ENCODE assay signal across 13 cellular contexts in genomic region chr18:45050712-45051639, GRCh38.
A peak's percentile ranks its signal among the peaks of the same experiment; 100 is the strongest.
DNase-seq lines count a peak whose midpoint lies in the region; TF ChIP-seq lines count a peak whose summit lies in the region.
"Had no signal": no experiment of that assay in that cellular context is flagged by ENCODE, and none has a peak within 500 bp of the region (broad histone marks: within the 10 kb centered on the region; RNA-seq: fewer than 3 reads in every experiment).

No MANE protein-coding gene starts in this region.

- H3K4me1 ChIP-seq in mucosa of rectum (ENCODE audit: control insufficient read depth in 2 of 2, insufficient read depth in 2 of 2, low read length in 2 of 2): peaks cover 2 to 3% of the 10 kb centered on the region in 2 donors
- no peaks in the 10 kb centered on the region for H3K4me1 ChIP-seq in OCI-LY7 (ENCODE audit: insufficient read depth, low read length, poor library complexity, severe bottlenecking)
- H3K4me1 ChIP-seq: right atrium auricular region had no signal

- intact Hi-C loops in OCI-LY7 (cut with micrococcal nuclease; ENCODE audit: unreplicated experiment): no loop called here

- H3K4me3 ChIP-seq in AG04450 (ENCODE audit: low read depth, low read length): no peak overlapping the region
- no peak overlapping the region for H3K4me3 ChIP-seq in mucosa of rectum (ENCODE audit: low read length in 2 of 2)
- no peak overlapping the region for H3K4me3 ChIP-seq in OCI-LY7 (ENCODE audit: low read depth, low read length, poor library complexity, severe bottlenecking)
- H3K4me3 ChIP-seq: right atrium auricular region had no signal

- no peak for TF ChIP-seq CTCF in AG04450 (IDR thresholded peaks at IDR 0.05; ENCODE audit: low read depth, low read length)
- TF ChIP-seq CTCF in chondrocyte (IDR thresholded peaks at IDR 0.05): no peak
- no peak for TF ChIP-seq CTCF in OCI-LY7 (conservative IDR thresholded peaks at IDR 0.05; ENCODE audit: low read length)

- H3K9me3 Mint-ChIP-seq in chondrocyte (ENCODE audit: low read depth): no peaks in the 10 kb centered on the region
- H3K9me3 Mint-ChIP-seq: central memory CD8-positive, alpha-beta T cell had no signal

- no peak overlapping the region for H3K4me2 ChIP-seq in OCI-LY7 (ENCODE audit: low read length)

- H3K27me3 Mint-ChIP-seq in chondrocyte (ENCODE audit: low read depth): no peaks in the 10 kb centered on the region
- H3K27me3 Mint-ChIP-seq: B cell; central memory CD8-positive, alpha-beta T cell had no signal

- DNase-seq in AG04450 (ENCODE audit: low read depth, low spot score) (peak; percentile 80), M059J (ENCODE audit: low read depth) (peak; percentile 89), chondrocyte (ENCODE audit: low spot score) (no peak), GOT3 (lab: John Stamatoyannopoulos, UW) (no peak), nucleus accumbens (lab: John Stamatoyannopoulos, UW) (no peak), OCI-LY7 (ENCODE audit: low spot score) (no peak)
- no peak for DNase-seq in activated CD4-positive, CD25-positive, alpha-beta regulatory T cell (lab: John Stamatoyannopoulos, UW)
- DNase-seq: activated CD8-positive, alpha-beta memory T cell treated with anti-CD3 and anti-CD28 coated beads, Interleukin-2, amount 50 U/mL, for 48 hours; NCI-H2107 had no signal

- peak overlapping the region; percentile 85 for H3K27ac ChIP-seq in AG04450 (ENCODE audit: low read depth, low read length)
- H3K27ac ChIP-seq in mucosa of rectum (ENCODE audit: low read depth in 2 of 2, low read length in 2 of 2): peak overlapping the region; percentile 28 to 29
- H3K27ac ChIP-seq in OCI-LY7 (ENCODE audit: low read depth, low read length, poor library complexity, severe bottlenecking): no peak overlapping the region
- H3K27ac ChIP-seq: right atrium auricular region had no signal

- H3K4me3 Mint-ChIP-seq in chondrocyte (ENCODE audit: unreplicated experiment): no peak overlapping the region
- H3K4me3 Mint-ChIP-seq: B cell; central memory CD8-positive, alpha-beta T cell had no signal

- no peaks in the 10 kb centered on the region for H3K79me2 ChIP-seq in OCI-LY7 (ENCODE audit: insufficient read depth, low read depth, low read length)

- BruUV-seq in OCI-LY7 (replicated peaks; lab: Mats Ljungman, UMichigan): no TSS peak

- H3K9ac ChIP-seq in mucosa of rectum (ENCODE audit: low read depth in 1 of 2, low read length in 2 of 2): no peak overlapping the region

- CTCF ChIA-PET in AG04450 (lab: Charles Lee): interaction anchor here (0.7 to 2.0 kb wide), 3 partner anchors 8 to 372 kb away, joined by 3 to 5 read pairs (median 3); no protein-coding TSS in a partner anchor
- CTCF ChIA-PET in OCI-LY7 (lab: Charles Lee; ENCODE audit: unreplicated experiment): no interaction called here

- peaks cover 32% of the 10 kb centered on the region for H3K4me1 Mint-ChIP-seq in chondrocyte (ENCODE audit: low read depth)
- H3K4me1 Mint-ChIP-seq: central memory CD8-positive, alpha-beta T cell had no signal

- H3K27ac Mint-ChIP-seq in chondrocyte (ENCODE audit: unreplicated experiment): peak overlapping the region; percentile 91
- H3K27ac Mint-ChIP-seq: B cell had no signal

- H3K27me3 ChIP-seq in AG04450 (ENCODE audit: control insufficient read depth, insufficient read depth, low read length) (no peaks in the 10 kb centered on the region), mucosa of rectum (ENCODE audit: control insufficient read depth in 2 of 2, insufficient read depth in 2 of 2, low read length in 2 of 2) (no peaks in the 10 kb centered on the region)
- H3K27me3 ChIP-seq: right atrium auricular region had no signal

- no peak overlapping the region for H2AFZ ChIP-seq in OCI-LY7 (ENCODE audit: low read length)

- POLR2A ChIA-PET in AG04450 (lab: Yijun Ruan, JAX): no interaction called here
- POLR2A ChIA-PET in OCI-LY7 (lab: Charles Lee): no interaction called here

- no peaks in the 10 kb centered on the region for H4K20me1 ChIP-seq in OCI-LY7 (ENCODE audit: insufficient read depth, low read length)

- no peaks in the 10 kb centered on the region for H3K9me3 ChIP-seq in AG04450 (ENCODE audit: control insufficient read depth, insufficient read depth, low read length)
- no peaks in the 10 kb centered on the region for H3K9me3 ChIP-seq in mucosa of rectum (ENCODE audit: control insufficient read depth in 2 of 2, low read length in 2 of 2)
- H3K9me3 ChIP-seq in OCI-LY7 (ENCODE audit: low read length): no peaks in the 10 kb centered on the region
- H3K9me3 ChIP-seq: right atrium auricular region had no signal

- no peaks in the 10 kb centered on the region for H3K36me3 ChIP-seq in mucosa of rectum (ENCODE audit: control insufficient read depth in 2 of 2, insufficient read depth in 2 of 2, low read length in 2 of 2)
- H3K36me3 ChIP-seq in OCI-LY7 (ENCODE audit: insufficient read depth, low read length): no peaks in the 10 kb centered on the region
- H3K36me3 ChIP-seq: right atrium auricular region had no signal

- H3K9me2 ChIP-seq in OCI-LY7 (ENCODE audit: insufficient read depth, low read length): no peaks in the 10 kb centered on the region

- H3K36me3 Mint-ChIP-seq in chondrocyte (ENCODE audit: low read depth): peaks cover 6% of the 10 kb centered on the region

Comparison
In these comparisons a context has a peak if more than half of its experiments do, and no peak if none do; other contexts are left out.
1. DNase-seq: peak in AG04450 (single experiment) and M059J (single experiment); none in chondrocyte (single experiment), GOT3 (single experiment), nucleus accumbens (0 of 56), OCI-LY7 (single experiment) and activated CD4-positive, CD25-positive, alpha-beta regulatory T cell (0 of 4).